In the genomic region with DNA sequence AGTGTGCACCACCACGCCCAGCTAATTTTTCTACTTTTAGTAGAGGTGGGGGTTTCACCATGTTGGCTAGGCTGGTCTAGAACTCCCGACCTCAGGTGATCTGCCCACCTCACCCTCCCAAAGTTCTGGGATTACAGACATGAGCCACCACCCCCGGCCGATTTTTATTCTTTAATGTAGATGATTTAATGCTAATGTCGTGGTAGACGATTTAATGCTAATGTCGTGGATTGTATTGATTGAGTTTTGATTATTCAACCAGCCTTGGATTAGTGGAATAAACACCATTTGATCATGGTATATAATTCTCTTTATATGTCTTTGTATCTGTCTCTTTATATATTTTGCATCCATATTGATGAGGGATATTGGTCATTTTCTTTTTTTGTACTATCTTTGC, we compare ENCODE assay signal across 1 cellular context.
TF ChIP-seq lines count a peak whose summit lies in the region.

No MANE protein-coding gene starts in this region.

TF ChIP-seq in K562, 482 proteins besides CTCF, POLR2A, EP300 and RAD21 (continued from another document):
- TF ChIP-seq, protein P1, sequence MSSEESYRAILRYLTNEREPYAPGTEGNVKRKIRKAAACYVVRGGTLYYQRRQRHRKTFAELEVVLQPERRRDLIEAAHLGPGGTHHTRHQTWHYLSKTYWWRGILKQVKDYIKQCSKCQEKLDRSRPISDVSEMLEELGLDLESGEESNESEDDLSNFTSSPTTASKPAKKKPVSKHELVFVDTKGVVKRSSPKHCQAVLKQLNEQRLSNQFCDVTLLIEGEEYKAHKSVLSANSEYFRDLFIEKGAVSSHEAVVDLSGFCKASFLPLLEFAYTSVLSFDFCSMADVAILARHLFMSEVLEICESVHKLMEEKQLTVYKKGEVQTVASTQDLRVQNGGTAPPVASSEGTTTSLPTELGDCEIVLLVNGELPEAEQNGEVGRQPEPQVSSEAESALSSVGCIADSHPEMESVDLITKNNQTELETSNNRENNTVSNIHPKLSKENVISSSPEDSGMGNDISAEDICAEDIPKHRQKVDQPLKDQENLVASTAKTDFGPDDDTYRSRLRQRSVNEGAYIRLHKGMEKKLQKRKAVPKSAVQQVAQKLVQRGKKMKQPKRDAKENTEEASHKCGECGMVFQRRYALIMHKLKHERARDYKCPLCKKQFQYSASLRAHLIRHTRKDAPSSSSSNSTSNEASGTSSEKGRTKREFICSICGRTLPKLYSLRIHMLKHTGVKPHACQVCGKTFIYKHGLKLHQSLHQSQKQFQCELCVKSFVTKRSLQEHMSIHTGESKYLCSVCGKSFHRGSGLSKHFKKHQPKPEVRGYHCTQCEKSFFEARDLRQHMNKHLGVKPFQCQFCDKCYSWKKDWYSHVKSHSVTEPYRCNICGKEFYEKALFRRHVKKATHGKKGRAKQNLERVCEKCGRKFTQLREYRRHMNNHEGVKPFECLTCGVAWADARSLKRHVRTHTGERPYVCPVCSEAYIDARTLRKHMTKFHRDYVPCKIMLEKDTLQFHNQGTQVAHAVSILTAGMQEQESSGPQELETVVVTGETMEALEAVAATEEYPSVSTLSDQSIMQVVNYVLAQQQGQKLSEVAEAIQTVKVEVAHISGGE (CRISPR knock-in tag; IDR thresholded peaks at IDR 0.05), result peak in 1 of 3 experiments; percentile 53; a peak in 1 of 6 replicates
TF ChIP-seq in K562: peak in this region for 4.
